ENCODE assay signal across 16 cellular contexts in genomic region chr22:47420211-47420610, GRCh38.
DNase-seq lines count a peak whose midpoint lies in the region; TF ChIP-seq lines count a peak whose summit lies in the region.
"Had no signal": no experiment of that assay in that cellular context is flagged by ENCODE, and none has a peak within 500 bp of the region (broad histone marks: within the 10 kb centered on the region; RNA-seq: fewer than 3 reads in every experiment).

No MANE protein-coding gene starts in this region.

- DNase-seq in cardiac septum (ENCODE audit: low spot score) (peak; percentile 68), left ventricle myocardium inferior (no peak), mesenteric fat pad (ENCODE audit: low spot score) (peak; percentile 57), WERI-Rb-1 (no peak)
- DNase-seq in activated CD4-positive, CD25-positive, alpha-beta regulatory T cell (lab: John Stamatoyannopoulos, UW) = no peak
- DNase-seq: 8988T; ACHN; BE2C; C1 segment of cervical spinal cord; CD4-positive, alpha-beta memory T cell; CD4-positive, CD25-positive, alpha-beta regulatory T cell; CD8-positive, alpha-beta memory T cell; COR-L47; DMS79 treated with DMSO at 0.1 percent for 48 hours; GF-D8 had no signal

- H3K36me3 ChIP-seq in left ventricle myocardium inferior = no peaks in the 10 kb centered on the region
- H3K36me3 ChIP-seq in WERI-Rb-1 = no peaks in the 10 kb centered on the region
- H3K36me3 ChIP-seq: BE2C, BLaER1 had no signal

- TF ChIP-seq CTCF in left ventricle myocardium inferior (IDR thresholded peaks at IDR 0.05; ENCODE audit: borderline replicate concordance) = no peak
- no peak for TF ChIP-seq CTCF in WERI-Rb-1 (IDR thresholded peaks at IDR 0.05; ENCODE audit: low read depth, low read length)

- H3K4me1 ChIP-seq in left ventricle myocardium inferior = no peaks in the 10 kb centered on the region
- H3K4me1 ChIP-seq: BE2C, BLaER1 had no signal

- H3K27ac ChIP-seq in left ventricle myocardium inferior (replicated peaks) (no peak overlapping the region), WERI-Rb-1 (no peak overlapping the region)
- H3K27ac ChIP-seq: BLaER1 had no signal

- peaks cover 9% of the 10 kb centered on the region for H3K9me3 ChIP-seq in left ventricle myocardium inferior (replicated peaks)
- H3K9me3 ChIP-seq in WERI-Rb-1 (ENCODE audit: severe bottlenecking) = peaks cover 3% of the 10 kb centered on the region
- H3K9me3 ChIP-seq: BE2C, BLaER1 had no signal

- peaks cover 57% of the 10 kb centered on the region for H3K27me3 ChIP-seq in left ventricle myocardium inferior (ENCODE audit: low read depth)
- no peaks in the 10 kb centered on the region for H3K27me3 ChIP-seq in WERI-Rb-1 (ENCODE audit: insufficient read depth, low read depth, severe bottlenecking)
- H3K27me3 ChIP-seq: BE2C, BLaER1 had no signal

- intact Hi-C loops in cardiac septum (cut with DNase I) = no loop called here
- intact Hi-C loops in left ventricle myocardium inferior (cut with micrococcal nuclease) = no loop called here

- H3K4me3 ChIP-seq in left ventricle myocardium inferior (no peak overlapping the region), WERI-Rb-1 (ENCODE audit: low read depth, low read length) (no peak overlapping the region)
- H3K4me3 ChIP-seq: BLaER1 had no signal

Comparison
In these comparisons a context has a peak if more than half of its experiments do, and no peak if none do; other contexts are left out.
1. DNase-seq: peak in cardiac septum (single experiment) and mesenteric fat pad (single experiment); none in left ventricle myocardium inferior (single experiment), WERI-Rb-1 (single experiment) and activated CD4-positive, CD25-positive, alpha-beta regulatory T cell (0 of 4).